ENCODE assay signal across 2 cellular contexts in genomic region chr20:6014957-6015356, GRCh38.
TF ChIP-seq lines count a peak whose summit lies in the region.

No MANE protein-coding gene starts in this region.

TF ChIP-seq in HepG2, 621 proteins besides CTCF, POLR2A, EP300 and RAD21:
- TF ChIP-seq AGO2 (optimal IDR thresholded peaks at IDR 0.05; ENCODE audit: low read depth, low read length), result peak; percentile 11
- TF ChIP-seq DNMT1 (CRISPR knock-in tag; IDR thresholded peaks at IDR 0.05), result no peak
- no peak for TF ChIP-seq CERS6 (CRISPR knock-in tag; IDR thresholded peaks at IDR 0.05)
- TF ChIP-seq ZNF18 (CRISPR knock-in tag; IDR thresholded peaks at IDR 0.05; ENCODE audit: insufficient replicate concordance), result no peak
- TF ChIP-seq RELA (CRISPR knock-in tag; IDR thresholded peaks at IDR 0.05), result no peak
- no peak for TF ChIP-seq NPAS2 (CRISPR knock-in tag; IDR thresholded peaks at IDR 0.05; ENCODE audit: borderline replicate concordance)
- no peak for TF ChIP-seq ZNF839 (CRISPR knock-in tag; IDR thresholded peaks at IDR 0.05; ENCODE audit: borderline replicate concordance)
TF ChIP-seq in HepG2: peak in this region for 1.

TF ChIP-seq in HEK293, 187 proteins besides CTCF, POLR2A, EP300 and RAD21:
- TF ChIP-seq ZNF664 (tag by site-specific recombination; IDR thresholded peaks at IDR 0.05), result peak; percentile 70; the same call in 1 of the 2 replicates
- no peak for TF ChIP-seq REST (tag by site-specific recombination; IDR thresholded peaks at IDR 0.05)
